1 cellular context compared by ENCODE assay signal in the genomic region with DNA sequence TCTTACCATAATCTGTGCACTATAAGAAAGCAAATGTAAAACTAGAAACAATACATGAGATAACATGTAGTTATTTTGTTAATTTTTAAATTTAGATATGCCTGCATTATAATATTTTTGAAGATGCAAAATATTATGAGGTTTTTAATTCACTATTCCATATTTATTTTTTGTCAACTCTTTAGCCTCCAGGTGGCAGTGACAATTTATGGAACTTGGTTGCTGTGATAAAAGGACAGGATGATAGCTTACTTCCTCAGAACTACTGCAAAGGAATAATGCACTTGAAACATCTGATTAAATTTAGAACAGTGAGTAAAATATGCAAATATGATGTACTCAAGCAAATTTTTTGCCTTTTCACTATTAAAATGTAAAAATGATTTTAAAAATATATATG.
TF ChIP-seq lines count a peak whose summit lies in the region.

No MANE protein-coding gene starts in this region.

TF ChIP-seq in H1, 55 proteins besides CTCF, POLR2A, EP300 and RAD21:
- no peak for TF ChIP-seq TBP (IDR thresholded peaks at IDR 0.05; ENCODE audit: low read depth, low read length)
- no peak for TF ChIP-seq BACH1 (IDR thresholded peaks at IDR 0.05; ENCODE audit: low read length)
- no peak for TF ChIP-seq TAF1 (IDR thresholded peaks at IDR 0.05; ENCODE audit: low read depth, low read length)
- TF ChIP-seq JUN (IDR thresholded peaks at IDR 0.05; ENCODE audit: low read depth, low read length) = no peak
- TF ChIP-seq NANOG (IDR thresholded peaks at IDR 0.05; ENCODE audit: insufficient read depth, low read depth, low read length, poor library complexity, severe bottlenecking) = no peak
- no peak for TF ChIP-seq EZH2 (IDR thresholded peaks at IDR 0.05; ENCODE audit: low read depth, low read length, severe bottlenecking)
- TF ChIP-seq RFX5 (IDR thresholded peaks at IDR 0.05; ENCODE audit: borderline replicate concordance, low read depth, low read length) = no peak
- TF ChIP-seq POLR2AphosphoS5 (IDR thresholded peaks at IDR 0.05; ENCODE audit: low read depth, low read length) = no peak
- no peak for TF ChIP-seq SRF (IDR thresholded peaks at IDR 0.05; ENCODE audit: low read depth, low read length)
- no peak for TF ChIP-seq CTBP2 (IDR thresholded peaks at IDR 0.05; ENCODE audit: borderline replicate concordance, insufficient read depth, insufficient read length, low read length)
- TF ChIP-seq CREB1 (IDR thresholded peaks at IDR 0.05) = no peak
- no peak for TF ChIP-seq CBX8 (IDR thresholded peaks at IDR 0.05; ENCODE audit: borderline replicate concordance, low read depth, low read length)
- no peak for TF ChIP-seq USF2 (IDR thresholded peaks at IDR 0.05; ENCODE audit: low read length)
TF ChIP-seq in H1: peak in this region for 0.
